25 cellular contexts compared by ENCODE assay signal in the genomic region with DNA sequence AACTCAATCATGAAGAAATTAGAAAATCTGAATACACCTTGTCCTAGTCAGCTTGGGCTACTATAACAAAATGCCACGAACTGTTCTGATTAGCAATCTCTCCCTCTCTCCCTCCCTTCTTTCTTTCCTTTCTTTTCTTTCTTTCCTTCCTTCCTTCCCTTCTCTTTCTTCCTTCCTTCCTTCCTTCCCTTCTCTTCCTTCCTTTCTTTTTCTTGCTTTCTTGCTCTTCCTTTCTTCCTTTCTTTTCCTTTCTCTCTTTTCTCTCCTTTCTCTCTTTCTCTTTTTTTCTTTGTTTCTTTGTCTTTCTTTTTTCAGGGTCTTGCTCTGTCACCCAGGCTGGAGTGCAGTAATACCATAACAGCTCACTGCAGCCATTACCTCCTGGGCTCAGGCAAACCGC.
"Had no signal": no experiment of that assay in that cellular context is flagged by ENCODE, and none has a peak within 500 bp of the region (broad histone marks: within the 10 kb centered on the region; RNA-seq: fewer than 3 reads in every experiment).

No MANE protein-coding gene starts in this region.

- H3K36me3 Mint-ChIP-seq: naive B cell had no signal

- H3K9me3 ChIP-seq: colonic mucosa, esophagus squamous epithelium, gastrocnemius medialis had no signal

- H3K27ac ChIP-seq: colonic mucosa, esophagus squamous epithelium, gastrocnemius medialis, heart right ventricle, left lung, lower lobe of right lung had no signal

- H3K27ac Mint-ChIP-seq: dendritic cell treated with granulocyte-macrophage colony-stimulating factor and Interleukin-4, amounts not matched to agents 40 ng/mL and 50 ng/mL, for 4 days; effector memory CD8-positive, alpha-beta T cell; endodermal cell; mesothelial cell of epicardium had no signal

- DNase-seq: colonic mucosa; cortex of kidney; effector CD8-positive, alpha-beta T cell; effector memory CD8-positive, alpha-beta T cell; endodermal cell; esophagus squamous epithelium; foreskin fibroblast; foreskin melanocyte; gastrocnemius medialis; glutamatergic neuron; head of caudate nucleus; heart right ventricle; hippocampal formation; left cardiac atrium; left lung; left ventricle myocardium superior; lower lobe of right lung; mesenchymal stem cell; mucosa of descending colon; naive B cell; naive thymus-derived CD8-positive, alpha-beta T cell had no signal

- H3K27me3 ChIP-seq: colonic mucosa, esophagus squamous epithelium, gastrocnemius medialis, heart right ventricle, left lung had no signal

- H3K4me3 ChIP-seq: colonic mucosa, esophagus squamous epithelium, gastrocnemius medialis, heart right ventricle, left lung, lower lobe of right lung, mucosa of descending colon had no signal

- H3K36me3 ChIP-seq: colonic mucosa, esophagus squamous epithelium, gastrocnemius medialis, heart right ventricle, left lung, lower lobe of right lung had no signal

- H3K4me1 ChIP-seq: colonic mucosa, gastrocnemius medialis, left lung, lower lobe of right lung had no signal

- H3K9me3 Mint-ChIP-seq: effector memory CD8-positive, alpha-beta T cell had no signal

- H3K4me3 Mint-ChIP-seq: dendritic cell treated with granulocyte-macrophage colony-stimulating factor and Interleukin-4, amounts not matched to agents 40 ng/mL and 50 ng/mL, for 4 days; effector memory CD8-positive, alpha-beta T cell; endodermal cell; mesothelial cell of epicardium; naive B cell; naive thymus-derived CD8-positive, alpha-beta T cell had no signal

- ATAC-seq: effector memory CD8-positive, alpha-beta T cell; gastrocnemius medialis; heart right ventricle; left cardiac atrium; left lung; left ventricle myocardium superior; lower lobe of right lung; naive thymus-derived CD8-positive, alpha-beta T cell had no signal

- H3K4me1 Mint-ChIP-seq: naive B cell had no signal

- H3K27me3 Mint-ChIP-seq: dendritic cell treated with granulocyte-macrophage colony-stimulating factor and Interleukin-4, amounts not matched to agents 40 ng/mL and 50 ng/mL, for 4 days; effector memory CD8-positive, alpha-beta T cell; naive B cell had no signal

- FAIRE-seq: islet of Langerhans, keratinocyte had no signal
